8 cellular contexts compared by ENCODE assay signal in genomic region chr19:10566658-10567410, GRCh38. TPM values are rescaled to one million over a fixed set of nuclear protein-coding genes. Genes with fewer than 3 reads are reported as not detected.
DNase-seq lines count a peak whose midpoint lies in the region; ATAC-seq, FAIRE-seq and TF ChIP-seq lines count a peak whose summit lies in the region.

No MANE protein-coding gene starts in this region.

- H3K4me2 ChIP-seq in HepG2 (ENCODE audit: low read depth, low read length), result peak overlapping the region; percentile 84

- POLR2A ChIA-PET in HepG2 (lab: Yijun Ruan, JAX), result interaction anchor here (1.6 kb wide), 1 partner anchor 10 kb away, joined by 3 read pairs; no protein-coding TSS in a partner anchor

- H2AFZ ChIP-seq in HepG2 (ENCODE audit: low read length), result no peak overlapping the region

- TF ChIP-seq CTCF in HepG2 (CRISPR knock-in tag; IDR thresholded peaks at IDR 0.05) (no peak), stomach (IDR thresholded peaks at IDR 0.05) (no peak)

- TF ChIP-seq EP300 in HepG2 (IDR thresholded peaks at IDR 0.05; ENCODE audit: low read depth in 2 of 2, low read length in 2 of 2) (no peak), HepG2 (CRISPR knock-in tag; IDR thresholded peaks at IDR 0.05; ENCODE audit: borderline replicate concordance) (no peak), stomach (IDR thresholded peaks at IDR 0.05) (no peak)

- H3K9me3 ChIP-seq in HepG2 (ENCODE audit: low read length) (no peaks in the 10 kb centered on the region), stomach (no peaks in the 10 kb centered on the region)

- in situ Hi-C loops in HepG2 (cut with HindIII; ENCODE audit: extremely low pct_ligation_motif_present, low pct_unique_long_range_greater_than_20kb), result no loop called here

- H3K27me3 ChIP-seq in HepG2 (ENCODE audit: control insufficient read depth in 1 of 2, insufficient read depth in 2 of 2, low read length in 2 of 2) (no peaks in the 10 kb centered on the region), stomach (no peaks in the 10 kb centered on the region)

- H3K36me3 ChIP-seq in HepG2 (replicated peaks in 1 of 2; ENCODE audit: control insufficient read depth in 1 of 2, insufficient read depth in 2 of 2, low read length in 2 of 2) (no peaks in the 10 kb centered on the region; a peak in 1 of 5 replicates), stomach (peaks cover 0 to 14% (median 12%) of the 10 kb centered on the region in 4 donors)

- TF ChIP-seq POLR2A in HepG2 (IDR thresholded peaks at IDR 0.05; ENCODE audit: insufficient read depth in 1 of 2, low read depth in 2 of 2, low read length in 2 of 2) (no peak), stomach (IDR thresholded peaks at IDR 0.05) (no peak)

- H3K9me3 Mint-ChIP-seq in activated naive CD4-positive, alpha-beta T cell treated with anti-CD3 and anti-CD28 coated beads, Interleukin-2, amount 10 ng/mL, durations not matched to agents 7 days and 5 days, result no peaks in the 10 kb centered on the region

- H3K4me1 Mint-ChIP-seq in activated naive CD4-positive, alpha-beta T cell treated with anti-CD3 and anti-CD28 coated beads, Interleukin-2, amount 10 ng/mL, durations not matched to agents 7 days and 5 days, result peaks cover 40% of the 10 kb centered on the region

- DNase-seq in GM18507 (ENCODE audit: extremely low spot score, insufficient read length, low read depth) (no peak), NOMO-1 treated with DMSO at 0.1 percent for 48 hours (lab: John Stamatoyannopoulos, UW; ENCODE audit: unreplicated experiment) (peak; percentile 70), HepG2 (ENCODE audit: low spot score) (no peak), stomach (no peak), SHP77 treated with DMSO at 0.1 percent for 48 hours (lab: John Stamatoyannopoulos, UW) (no peak), sciatic nerve (ENCODE audit: low spot score) (no peak)
- DNase-seq in activated naive CD4-positive, alpha-beta T cell treated with anti-CD3 and anti-CD28 coated beads, Interleukin-2, amount 10 ng/mL, durations not matched to agents 7 days and 5 days, result peak; percentile 71

- intact Hi-C loops in HepG2 (cut with micrococcal nuclease; ENCODE audit: unreplicated experiment) (no loop called here), stomach (cut with DNase I; ENCODE audit: low total_unique reads) (no loop called here), sciatic nerve (cut with DNase I) (loop anchor here (10.0 kb wide), 1 partner anchor 152 kb away; no protein-coding TSS in a partner anchor)

- peaks cover 10% of the 10 kb centered on the region for H3K79me2 ChIP-seq in HepG2 (ENCODE audit: insufficient read depth, low read length)

- no peak for TF ChIP-seq RAD21 in HepG2 (CRISPR knock-in tag; IDR thresholded peaks at IDR 0.05)

- CTCF ChIA-PET in activated naive CD4-positive, alpha-beta T cell treated with anti-CD3 and anti-CD28 coated beads, Interleukin-2, amount 10 ng/mL, durations not matched to agents 7 days and 5 days (lab: Charles Lee), result interaction anchor here (0.6 to 4.0 kb wide), 9 partner anchors 15 to 150 kb away, joined by 3 to 19 read pairs (median 4); no protein-coding TSS in a partner anchor
- CTCF ChIA-PET in HepG2 (lab: Yijun Ruan, JAX; ENCODE audit: low intra/inter-chr PET ratio, low total read pairs), result no interaction called here

- H3K4me1 ChIP-seq in HepG2 (ENCODE audit: insufficient read depth, low read length) (peaks cover 41% of the 10 kb centered on the region), stomach (peaks cover 37 to 48% (median 45%) of the 10 kb centered on the region in 4 donors)

- H3K9ac ChIP-seq in HepG2 (ENCODE audit: insufficient read depth, low read depth, low read length), result no peak overlapping the region

- no peak for ATAC-seq in HepG2
- ATAC-seq in sciatic nerve, result no peak
- ATAC-seq in GM21367 (IDR thresholded peaks at IDR 0.05; ENCODE audit: unreplicated experiment), result no peak

- WGBS in HepG2 (ENCODE audit: low lambda C conversion rate), result 70% methylated on average over 15 of the region's 19 CpGs
- WGBS in stomach, 5 donors, result 44 to 61% (median 57%) methylated on average over 11 to 19 of the region's 19 CpGs

- BruUV-seq in HepG2 (replicated peaks; lab: Mats Ljungman, UMichigan), result no TSS peak

- H3K4me3 Mint-ChIP-seq in activated naive CD4-positive, alpha-beta T cell treated with anti-CD3 and anti-CD28 coated beads, Interleukin-2, amount 10 ng/mL, durations not matched to agents 7 days and 5 days, result peak overlapping the region; percentile 84

- H3K27me3 Mint-ChIP-seq in activated naive CD4-positive, alpha-beta T cell treated with anti-CD3 and anti-CD28 coated beads, Interleukin-2, amount 10 ng/mL, durations not matched to agents 7 days and 5 days, result no peaks in the 10 kb centered on the region

- H3K27ac ChIP-seq in HepG2 (ENCODE audit: extremely low read length, insufficient read depth, low read length), result peak overlapping the region; percentile 39
- H3K27ac ChIP-seq in stomach, result peak overlapping the region; percentile 15 to 94 (median 91)

- H3K27ac Mint-ChIP-seq in activated naive CD4-positive, alpha-beta T cell treated with anti-CD3 and anti-CD28 coated beads, Interleukin-2, amount 10 ng/mL, durations not matched to agents 7 days and 5 days, result peak overlapping the region; percentile 99

- H3K4me3 ChIP-seq in HepG2 (replicated peaks in 1 of 3; ENCODE audit: insufficient read depth in 1 of 3, low read depth in 2 of 3, low read length in 3 of 3) (no peak overlapping the region), stomach (peak overlapping the region; percentile 80 to 97 (median 86))

- no peaks in the 10 kb centered on the region for H4K20me1 ChIP-seq in HepG2 (ENCODE audit: insufficient read depth, low read length)

- peaks cover 38% of the 10 kb centered on the region for H3K36me3 Mint-ChIP-seq in activated naive CD4-positive, alpha-beta T cell treated with anti-CD3 and anti-CD28 coated beads, Interleukin-2, amount 10 ng/mL, durations not matched to agents 7 days and 5 days

- FAIRE-seq in GM18507 (lab: Jason Lieb, UNC), result peak; percentile 96
- FAIRE-seq in HepG2 (lab: Jason Lieb, UNC), result no peak

RNA-seq across cellular contexts. Expression of gene KRI1, which starts 1.0 kb away (rescaled TPM):
- total RNA-seq in HepG2 (2016; rRNA removed; fragmentation: Illumina TruSeq; extraction: Trizol), result 10.2 and 11.7 TPM in 2 replicates
- total RNA-seq in HepG2 (2016; cell fraction: cytosol; rRNA removed; fragmentation: Illumina TruSeq; extraction: Trizol; ENCODE audit: low read depth), result 2.3 and 3.1 TPM in 2 replicates
- 8.4 and 12.8 TPM in 2 replicates for total RNA-seq in HepG2 (2016; cell fraction: insoluble cytoplasmic fraction; rRNA removed; fragmentation: Illumina TruSeq; extraction: Trizol)
- total RNA-seq in HepG2 (2016; cell fraction: membrane; rRNA removed; fragmentation: Illumina TruSeq; extraction: Trizol), result 3.2 and 3.9 TPM in 2 replicates
- total RNA-seq in HepG2 (2016; cell fraction: nucleus; rRNA removed; fragmentation: Illumina TruSeq; extraction: Trizol), result 9.0 and 10.0 TPM in 2 replicates
- 9.1 and 12.7 TPM in 2 replicates for polyA plus RNA-seq in HepG2 (2011; rRNA removed)
- polyA plus RNA-seq in HepG2 (2011; cell fraction: cytosol; rRNA removed), result 4.8 and 4.9 TPM in 2 replicates
- polyA plus RNA-seq in HepG2 (2011; cell fraction: nucleus; rRNA removed), result 29.3 and 32.2 TPM in 2 replicates
- 12.5 and 15.9 TPM in 2 replicates for polyA plus RNA-seq in HepG2 (2012)
- 1.9 and 2.1 TPM in 2 replicates for polyA plus RNA-seq in HepG2 (2016; cell fraction: cytosol; fragmentation: Illumina TruSeq; extraction: Trizol; ENCODE audit: low read depth)
- 11.0 and 12.8 TPM in 2 replicates for polyA plus RNA-seq in HepG2 (2016; cell fraction: insoluble cytoplasmic fraction; fragmentation: Illumina TruSeq; extraction: Trizol; ENCODE audit: low read depth)
- polyA plus RNA-seq in HepG2 (2016; cell fraction: membrane; fragmentation: Illumina TruSeq; extraction: Trizol; ENCODE audit: low read depth), result 3.0 and 4.1 TPM in 2 replicates
- polyA plus RNA-seq in HepG2 (2016; cell fraction: nucleus; fragmentation: Illumina TruSeq; extraction: Trizol; ENCODE audit: insufficient read depth, low read depth), result 59.6 and 63.0 TPM in 2 replicates
- polyA minus RNA-seq in HepG2 (2011; rRNA and poly(A)+ RNA removed; ENCODE audit: low replicate concordance), result 12.6 and 33.9 TPM in 2 replicates
- 5.1 and 8.9 TPM in 2 replicates for polyA minus RNA-seq in HepG2 (2011; cell fraction: cytosol; rRNA and poly(A)+ RNA removed)
- 8.8 and 9.8 TPM in 2 replicates for polyA minus RNA-seq in HepG2 (2011; cell fraction: nucleus; rRNA and poly(A)+ RNA removed)
- total RNA-seq in stomach, result 100 to 1,000 TPM in 1 of 5 donors, 10 to 100 TPM in 3, 1 to 10 TPM in 1; 4.2 to 116 (median 18.7) TPM
- polyA plus RNA-seq in stomach, result 10 to 100 TPM; 11.8 to 35.1 (median 12.5) TPM
- 25.0 TPM for total RNA-seq in sciatic nerve

RNA-seq across cellular contexts. Expression of gene CDKN2D, which starts 1.9 kb away (rescaled TPM):
- total RNA-seq in HepG2 (2016; rRNA removed; fragmentation: Illumina TruSeq; extraction: Trizol), result 4.8 and 5.4 TPM in 2 replicates
- total RNA-seq in HepG2 (2016; cell fraction: cytosol; rRNA removed; fragmentation: Illumina TruSeq; extraction: Trizol; ENCODE audit: low read depth), result 4.1 and 5.0 TPM in 2 replicates
- total RNA-seq in HepG2 (2016; cell fraction: insoluble cytoplasmic fraction; rRNA removed; fragmentation: Illumina TruSeq; extraction: Trizol), result 4.8 and 5.1 TPM in 2 replicates
- 7.2 and 8.5 TPM in 2 replicates for total RNA-seq in HepG2 (2016; cell fraction: membrane; rRNA removed; fragmentation: Illumina TruSeq; extraction: Trizol)
- total RNA-seq in HepG2 (2016; cell fraction: nucleus; rRNA removed; fragmentation: Illumina TruSeq; extraction: Trizol), result 2.6 and 3.2 TPM in 2 replicates
- polyA plus RNA-seq in HepG2 (2011; rRNA removed), result 8.0 and 8.6 TPM in 2 replicates
- 9.2 and 13.0 TPM in 2 replicates for polyA plus RNA-seq in HepG2 (2011; cell fraction: cytosol; rRNA removed)
- 7.4 and 7.6 TPM in 2 replicates for polyA plus RNA-seq in HepG2 (2011; cell fraction: nucleus; rRNA removed)
- polyA plus RNA-seq in HepG2 (2012), result 2.5 and 6.6 TPM in 2 replicates
- 6.2 and 7.7 TPM in 2 replicates for polyA plus RNA-seq in HepG2 (2016; cell fraction: cytosol; fragmentation: Illumina TruSeq; extraction: Trizol; ENCODE audit: low read depth)
- 6.3 and 8.0 TPM in 2 replicates for polyA plus RNA-seq in HepG2 (2016; cell fraction: insoluble cytoplasmic fraction; fragmentation: Illumina TruSeq; extraction: Trizol; ENCODE audit: low read depth)
- polyA plus RNA-seq in HepG2 (2016; cell fraction: membrane; fragmentation: Illumina TruSeq; extraction: Trizol; ENCODE audit: low read depth), result 8.2 and 8.7 TPM in 2 replicates
- 11.5 and 12.4 TPM in 2 replicates for polyA plus RNA-seq in HepG2 (2016; cell fraction: nucleus; fragmentation: Illumina TruSeq; extraction: Trizol; ENCODE audit: insufficient read depth, low read depth)
- 7.8 and 7.9 TPM in 2 replicates for polyA minus RNA-seq in HepG2 (2011; rRNA and poly(A)+ RNA removed; ENCODE audit: low replicate concordance)
- polyA minus RNA-seq in HepG2 (2011; cell fraction: cytosol; rRNA and poly(A)+ RNA removed), result 1.8 and 2.3 TPM in 2 replicates
- 0.39 and 0.87 TPM in 2 replicates for polyA minus RNA-seq in HepG2 (2011; cell fraction: nucleus; rRNA and poly(A)+ RNA removed)
- 1 to 10 TPM in 3 of 5 donors, not detected in 2; 4.1 to 8.8 (median 5.5) TPM for total RNA-seq in stomach
- 10 to 100 TPM in 1 of 3 donors, 1 to 10 TPM in 2; 8.1 to 11.8 (median 9.3) TPM for polyA plus RNA-seq in stomach
- 14.9 TPM for total RNA-seq in sciatic nerve

RNA-seq across cellular contexts. Expression of gene AP1M2, which starts 20.3 kb away (rescaled TPM):
- total RNA-seq in HepG2 (2016; rRNA removed; fragmentation: Illumina TruSeq; extraction: Trizol) (76.8 and 82.9 TPM in 2 replicates), stomach (100 to 1,000 TPM in 1 of 5 donors, 10 to 100 TPM in 4; 11.7 to 687 (median 61.0) TPM), sciatic nerve (not detected)
- total RNA-seq in HepG2 (2016; cell fraction: cytosol; rRNA removed; fragmentation: Illumina TruSeq; extraction: Trizol; ENCODE audit: low read depth), result 118 and 125 TPM in 2 replicates
- 76.9 and 81.0 TPM in 2 replicates for total RNA-seq in HepG2 (2016; cell fraction: insoluble cytoplasmic fraction; rRNA removed; fragmentation: Illumina TruSeq; extraction: Trizol)
- 155 and 171 TPM in 2 replicates for total RNA-seq in HepG2 (2016; cell fraction: membrane; rRNA removed; fragmentation: Illumina TruSeq; extraction: Trizol)
- total RNA-seq in HepG2 (2016; cell fraction: nucleus; rRNA removed; fragmentation: Illumina TruSeq; extraction: Trizol), result 20.9 and 33.5 TPM in 2 replicates
- polyA plus RNA-seq in HepG2 (2011; rRNA removed) (6.3 and 11.0 TPM in 2 replicates), stomach (100 to 1,000 TPM in 2 of 3 donors, 10 to 100 TPM in 1; 74.6 to 116 (median 112) TPM)
- 9.9 and 10.4 TPM in 2 replicates for polyA plus RNA-seq in HepG2 (2011; cell fraction: cytosol; rRNA removed)
- 5.0 and 7.5 TPM in 2 replicates for polyA plus RNA-seq in HepG2 (2011; cell fraction: nucleus; rRNA removed)
- polyA plus RNA-seq in HepG2 (2012), result 15.7 and 24.8 TPM in 2 replicates
- polyA plus RNA-seq in HepG2 (2016; cell fraction: cytosol; fragmentation: Illumina TruSeq; extraction: Trizol; ENCODE audit: low read depth), result 112 and 122 TPM in 2 replicates
- polyA plus RNA-seq in HepG2 (2016; cell fraction: insoluble cytoplasmic fraction; fragmentation: Illumina TruSeq; extraction: Trizol; ENCODE audit: low read depth), result 68.0 and 75.6 TPM in 2 replicates
- polyA plus RNA-seq in HepG2 (2016; cell fraction: membrane; fragmentation: Illumina TruSeq; extraction: Trizol; ENCODE audit: low read depth), result 140 and 148 TPM in 2 replicates
- polyA plus RNA-seq in HepG2 (2016; cell fraction: nucleus; fragmentation: Illumina TruSeq; extraction: Trizol; ENCODE audit: insufficient read depth, low read depth), result 52.2 and 56.2 TPM in 2 replicates
- polyA minus RNA-seq in HepG2 (2011; rRNA and poly(A)+ RNA removed; ENCODE audit: low replicate concordance), result 5.0 and 16.3 TPM in 2 replicates
- 3.0 and 5.1 TPM in 2 replicates for polyA minus RNA-seq in HepG2 (2011; cell fraction: cytosol; rRNA and poly(A)+ RNA removed)
- 1.2 and 3.2 TPM in 2 replicates for polyA minus RNA-seq in HepG2 (2011; cell fraction: nucleus; rRNA and poly(A)+ RNA removed)

RNA-seq across cellular contexts. Expression of gene ATG4D, which starts 23.1 kb away (rescaled TPM):
- total RNA-seq in HepG2 (2016; rRNA removed; fragmentation: Illumina TruSeq; extraction: Trizol) (9.3 and 19.0 TPM in 2 replicates), stomach (100 to 1,000 TPM in 1 of 5 donors, 10 to 100 TPM in 3, 1 to 10 TPM in 1; 2.3 to 336 (median 26.2) TPM), sciatic nerve (15.1 TPM)
- total RNA-seq in HepG2 (2016; cell fraction: cytosol; rRNA removed; fragmentation: Illumina TruSeq; extraction: Trizol; ENCODE audit: low read depth), result 20.9 and 26.1 TPM in 2 replicates
- total RNA-seq in HepG2 (2016; cell fraction: insoluble cytoplasmic fraction; rRNA removed; fragmentation: Illumina TruSeq; extraction: Trizol), result 8.3 and 18.7 TPM in 2 replicates
- 35.4 and 38.3 TPM in 2 replicates for total RNA-seq in HepG2 (2016; cell fraction: membrane; rRNA removed; fragmentation: Illumina TruSeq; extraction: Trizol)
- total RNA-seq in HepG2 (2016; cell fraction: nucleus; rRNA removed; fragmentation: Illumina TruSeq; extraction: Trizol), result 17.2 TPM in 2 replicates
- polyA plus RNA-seq in HepG2 (2011; rRNA removed) (17.8 and 22.9 TPM in 2 replicates), stomach (10 to 100 TPM; 26.3 to 48.9 (median 27.2) TPM)
- polyA plus RNA-seq in HepG2 (2011; cell fraction: cytosol; rRNA removed), result 16.1 and 23.3 TPM in 2 replicates
- 60.1 and 73.0 TPM in 2 replicates for polyA plus RNA-seq in HepG2 (2011; cell fraction: nucleus; rRNA removed)
- polyA plus RNA-seq in HepG2 (2012), result 16.8 and 18.5 TPM in 2 replicates
- 22.2 and 28.5 TPM in 2 replicates for polyA plus RNA-seq in HepG2 (2016; cell fraction: cytosol; fragmentation: Illumina TruSeq; extraction: Trizol; ENCODE audit: low read depth)
- polyA plus RNA-seq in HepG2 (2016; cell fraction: insoluble cytoplasmic fraction; fragmentation: Illumina TruSeq; extraction: Trizol; ENCODE audit: low read depth), result 11.1 and 14.6 TPM in 2 replicates
- polyA plus RNA-seq in HepG2 (2016; cell fraction: membrane; fragmentation: Illumina TruSeq; extraction: Trizol; ENCODE audit: low read depth), result 29.9 and 35.4 TPM in 2 replicates
- polyA plus RNA-seq in HepG2 (2016; cell fraction: nucleus; fragmentation: Illumina TruSeq; extraction: Trizol; ENCODE audit: insufficient read depth, low read depth), result 35.0 and 45.7 TPM in 2 replicates
- 33.4 and 51.6 TPM in 2 replicates for polyA minus RNA-seq in HepG2 (2011; rRNA and poly(A)+ RNA removed; ENCODE audit: low replicate concordance)
- 18.5 and 22.9 TPM in 2 replicates for polyA minus RNA-seq in HepG2 (2011; cell fraction: cytosol; rRNA and poly(A)+ RNA removed)
- 13.3 and 16.9 TPM in 2 replicates for polyA minus RNA-seq in HepG2 (2011; cell fraction: nucleus; rRNA and poly(A)+ RNA removed)

RNA-seq across cellular contexts. Expression of gene S1PR5, which starts 49.6 kb away (rescaled TPM):
- total RNA-seq in HepG2 (2016; rRNA removed; fragmentation: Illumina TruSeq; extraction: Trizol) (not detected in 2 replicates), stomach (under 1 TPM in 1 of 5 donors, not detected in 4; 0.73 TPM), sciatic nerve (0.53 TPM)
- not detected in 2 replicates for total RNA-seq in HepG2 (2016; cell fraction: cytosol; rRNA removed; fragmentation: Illumina TruSeq; extraction: Trizol; ENCODE audit: low read depth)
- 0.09 TPM in 1 of 2 replicates, not detected in the other for total RNA-seq in HepG2 (2016; cell fraction: insoluble cytoplasmic fraction; rRNA removed; fragmentation: Illumina TruSeq; extraction: Trizol)
- not detected in 2 replicates for total RNA-seq in HepG2 (2016; cell fraction: membrane; rRNA removed; fragmentation: Illumina TruSeq; extraction: Trizol)
- not detected in 2 replicates for total RNA-seq in HepG2 (2016; cell fraction: nucleus; rRNA removed; fragmentation: Illumina TruSeq; extraction: Trizol)
- polyA plus RNA-seq in HepG2 (2011; rRNA removed) (0.04 TPM in 1 of 2 replicates, not detected in the other), stomach (10 to 100 TPM in 1 of 3 donors, under 1 TPM in 1, not detected in 1; 0.19 to 13.3 TPM)
- 0.04 TPM in 1 of 2 replicates, not detected in the other for polyA plus RNA-seq in HepG2 (2011; cell fraction: cytosol; rRNA removed)
- not detected in 2 replicates for polyA plus RNA-seq in HepG2 (2011; cell fraction: nucleus; rRNA removed)
- not detected in 2 replicates for polyA plus RNA-seq in HepG2 (2012)
- polyA plus RNA-seq in HepG2 (2016; cell fraction: cytosol; fragmentation: Illumina TruSeq; extraction: Trizol; ENCODE audit: low read depth), result not detected in 2 replicates
- polyA plus RNA-seq in HepG2 (2016; cell fraction: insoluble cytoplasmic fraction; fragmentation: Illumina TruSeq; extraction: Trizol; ENCODE audit: low read depth), result not detected in 2 replicates
- polyA plus RNA-seq in HepG2 (2016; cell fraction: membrane; fragmentation: Illumina TruSeq; extraction: Trizol; ENCODE audit: low read depth), result not detected in 2 replicates
- polyA plus RNA-seq in HepG2 (2016; cell fraction: nucleus; fragmentation: Illumina TruSeq; extraction: Trizol; ENCODE audit: insufficient read depth, low read depth), result not detected in 2 replicates
- 0.72 TPM in 1 of 2 replicates, not detected in the other for polyA minus RNA-seq in HepG2 (2011; rRNA and poly(A)+ RNA removed; ENCODE audit: low replicate concordance)
- polyA minus RNA-seq in HepG2 (2011; cell fraction: cytosol; rRNA and poly(A)+ RNA removed), result not detected in 2 replicates
- not detected in 2 replicates for polyA minus RNA-seq in HepG2 (2011; cell fraction: nucleus; rRNA and poly(A)+ RNA removed)

Comparison
In these comparisons a context has a peak if more than half of its experiments do, and no peak if none do; other contexts are left out.
1. DNase-seq: peak in NOMO-1 treated with DMSO at 0.1 percent for 48 hours (single experiment) and activated naive CD4-positive, alpha-beta T cell treated with anti-CD3 and anti-CD28 coated beads, Interleukin-2, amount 10 ng/mL, durations not matched to agents 7 days and 5 days (single experiment); none in GM18507 (single experiment), HepG2 (single experiment), stomach (single experiment), SHP77 treated with DMSO at 0.1 percent for 48 hours (single experiment) and sciatic nerve (single experiment).
2. H3K4me3 ChIP-seq: peak in stomach (4 of 4); none in HepG2 (0 of 3).
3. RNA of gene AP1M2, which starts 20.3 kb away (total RNA-seq): 20.9 to 171 TPM in HepG2 and 11.7 to 687 TPM in stomach; not detected in sciatic nerve (single experiment); every median in the first group is over 10 times any median in the second.